ENCODE assay signal across 8 cellular contexts in the genomic region with DNA sequence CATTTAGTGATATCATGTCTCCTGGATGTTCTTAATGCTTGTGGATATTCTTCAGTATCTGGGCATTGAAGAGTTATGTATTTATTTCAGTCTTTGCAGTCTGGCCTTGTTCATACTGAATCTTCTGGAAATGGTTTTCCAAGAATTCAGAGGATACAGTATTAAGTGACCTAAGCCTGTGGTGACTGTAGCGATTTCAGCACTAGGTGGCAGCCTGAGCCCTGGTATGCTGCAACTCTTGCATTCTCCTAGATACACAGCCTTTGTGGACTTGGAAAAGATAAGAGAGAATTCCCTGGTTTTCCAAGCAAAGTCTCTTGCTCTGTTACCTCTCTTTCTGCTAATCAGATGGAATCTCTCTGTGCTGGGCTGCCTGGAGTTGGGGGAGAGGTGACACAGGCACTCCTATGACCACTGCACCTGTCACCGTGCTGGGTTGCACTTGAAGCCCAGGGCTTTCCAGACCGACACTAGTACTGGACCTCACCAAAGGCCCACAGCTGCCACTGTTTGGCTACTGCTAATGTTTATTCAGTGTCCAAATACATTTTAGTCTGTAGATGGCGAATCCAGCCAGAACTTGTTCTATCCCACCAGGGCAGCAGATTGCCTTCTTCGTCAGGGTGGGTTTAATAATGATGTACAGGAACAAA. TPM values are rescaled to one million over a fixed set of nuclear protein-coding genes. Genes with fewer than 3 reads are reported as not detected.
DNase-seq lines count a peak whose midpoint lies in the region; ATAC-seq and TF ChIP-seq lines count a peak whose summit lies in the region.

No MANE protein-coding gene starts in this region.

- POLR2A ChIA-PET in SK-N-SH (lab: Yijun Ruan, JAX), result no interaction called here

- no peaks in the 10 kb centered on the region for H4K20me1 ChIP-seq in SK-N-SH (ENCODE audit: insufficient read depth)

- WGBS in SK-N-SH (ENCODE audit: low lambda C conversion rate), result 38% methylated on average over 4 of the region's 5 CpGs

- H3K4me2 ChIP-seq in SK-N-SH, result no peak overlapping the region

- DNase-seq in AG09309 (ENCODE audit: low read depth), result peak; percentile 4
- no peak for DNase-seq in HFF-Myc (ENCODE audit: extremely low read depth, low read depth)
- DNase-seq in SK-N-SH, result no peak
- peak; percentile 44 for DNase-seq in iPS-NIHi7 (ENCODE audit: extremely low spot score)
- DNase-seq in stimulated activated CD8-positive, alpha-beta memory T cell treated with anti-CD3 and anti-CD28 coated beads, Interleukin-4, amount 100 ng/mL, for 48 hours, result no peak
- no peak for DNase-seq in NCI-H2227 treated with DMSO at 0.1 percent for 48 hours (lab: John Stamatoyannopoulos, UW)

- ATAC-seq in HG02571 (IDR thresholded peaks at IDR 0.05; ENCODE audit: unreplicated experiment) (no peak), GM21367 (IDR thresholded peaks at IDR 0.05; ENCODE audit: unreplicated experiment) (no peak)

- TF ChIP-seq CTCF in AG09309 (IDR thresholded peaks at IDR 0.05; ENCODE audit: control insufficient read depth, insufficient read depth, low read depth, low read length, missing control alignments) (peak; percentile 62), HFF-Myc (IDR thresholded peaks at IDR 0.05; ENCODE audit: low read depth, low read length, missing control alignments) (peak; percentile 43), SK-N-SH (IDR thresholded peaks at IDR 0.05) (peak; percentile 44)

- H3K36me3 ChIP-seq in SK-N-SH (replicated peaks in 1 of 2; ENCODE audit: control insufficient read depth in 1 of 2, insufficient read depth in 2 of 2, low read length in 1 of 2), result no peaks in the 10 kb centered on the region

- H3K27me3 ChIP-seq in SK-N-SH (ENCODE audit: insufficient read depth), result no peaks in the 10 kb centered on the region

- H3K4me1 ChIP-seq in SK-N-SH (ENCODE audit: control insufficient read depth in 1 of 2, insufficient read depth in 2 of 2, low read depth in 1 of 2, low read length in 1 of 2), result no peaks in the 10 kb centered on the region

- H3K9me3 ChIP-seq in SK-N-SH, result no peaks in the 10 kb centered on the region

- TF ChIP-seq EP300 in SK-N-SH (IDR thresholded peaks at IDR 0.05; ENCODE audit: borderline replicate concordance in 1 of 2, low read depth in 1 of 2, low read length in 1 of 2), result no peak

- no peak overlapping the region for H3K9ac ChIP-seq in SK-N-SH

- H2AFZ ChIP-seq in SK-N-SH (ENCODE audit: low read depth), result no peak overlapping the region

- no peak overlapping the region for H3K27ac ChIP-seq in SK-N-SH (ENCODE audit: low read depth in 2 of 2, low read length in 1 of 2)

- H3F3A ChIP-seq in SK-N-SH (replicated peaks; ENCODE audit: insufficient read depth), result no peaks in the 10 kb centered on the region

- CTCF ChIA-PET in SK-N-SH (lab: Yijun Ruan, JAX), result interaction anchor here (0.9 to 1.1 kb wide), 2 partner anchors 10 to 24 kb away, joined by 3 to 5 read pairs; no protein-coding TSS in a partner anchor

- H3K9me2 ChIP-seq in SK-N-SH, result no peaks in the 10 kb centered on the region

- TF ChIP-seq RAD21 in SK-N-SH (IDR thresholded peaks at IDR 0.05; ENCODE audit: low read length), result peak; percentile 59

- H3K4me3 ChIP-seq in AG09309 (ENCODE audit: control insufficient read depth, low read depth, low read length) (no peak overlapping the region), HFF-Myc (replicated peaks; ENCODE audit: low read depth, low read length) (no peak overlapping the region), SK-N-SH (ENCODE audit: low read depth in 2 of 2, low read length in 1 of 2) (no peak overlapping the region; a peak in 1 of 4 replicates)

- no peaks in the 10 kb centered on the region for H3K79me2 ChIP-seq in SK-N-SH (ENCODE audit: insufficient read depth)

TF ChIP-seq in SK-N-SH, 30 proteins besides CTCF, POLR2A, EP300 and RAD21:
- TF ChIP-seq SMC3 (IDR thresholded peaks at IDR 0.05; ENCODE audit: low read depth, low read length), result 0 out of 2 replicates have a peak, but pooled peaks have one; percentile 9
- TF ChIP-seq, protein P1, sequence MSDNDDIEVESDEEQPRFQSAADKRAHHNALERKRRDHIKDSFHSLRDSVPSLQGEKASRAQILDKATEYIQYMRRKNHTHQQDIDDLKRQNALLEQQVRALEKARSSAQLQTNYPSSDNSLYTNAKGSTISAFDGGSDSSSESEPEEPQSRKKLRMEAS (IDR thresholded peaks at IDR 0.05; ENCODE audit: low read depth), result no peak

RNA-seq across cellular contexts. Expression of a gene that starts 19.3 kb away (rescaled TPM):
- 0.46 and 0.67 TPM in 2 replicates for polyA plus RNA-seq in SK-N-SH (2012; rRNA removed)
- polyA plus RNA-seq in SK-N-SH (2012; cell fraction: cytosol; rRNA removed), result 0.05 and 0.12 TPM in 2 replicates
- polyA plus RNA-seq in SK-N-SH (2012; cell fraction: nucleus; rRNA removed), result 5.7 and 6.4 TPM in 2 replicates

RNA-seq across cellular contexts. Expression of a gene that starts 35.2 kb away (rescaled TPM):
- polyA plus RNA-seq in SK-N-SH (2012; rRNA removed), result 16.9 and 20.2 TPM in 2 replicates
- 16.3 and 20.5 TPM in 2 replicates for polyA plus RNA-seq in SK-N-SH (2012; cell fraction: cytosol; rRNA removed)
- 46.1 and 53.6 TPM in 2 replicates for polyA plus RNA-seq in SK-N-SH (2012; cell fraction: nucleus; rRNA removed)

Comparison
In these comparisons a context has a peak if more than half of its experiments do, and no peak if none do; other contexts are left out.
1. DNase-seq: peak in AG09309 (single experiment) and iPS-NIHi7 (single experiment); none in HFF-Myc (single experiment), SK-N-SH (single experiment), stimulated activated CD8-positive, alpha-beta memory T cell treated with anti-CD3 and anti-CD28 coated beads, Interleukin-4, amount 100 ng/mL, for 48 hours (single experiment) and NCI-H2227 treated with DMSO at 0.1 percent for 48 hours (single experiment).
2. Peak in every context shown above with its lines, with median percentiles within 50 percentile points of each other: CTCF ChIP-seq.